11 cellular contexts compared by ENCODE assay signal in the genomic region with DNA sequence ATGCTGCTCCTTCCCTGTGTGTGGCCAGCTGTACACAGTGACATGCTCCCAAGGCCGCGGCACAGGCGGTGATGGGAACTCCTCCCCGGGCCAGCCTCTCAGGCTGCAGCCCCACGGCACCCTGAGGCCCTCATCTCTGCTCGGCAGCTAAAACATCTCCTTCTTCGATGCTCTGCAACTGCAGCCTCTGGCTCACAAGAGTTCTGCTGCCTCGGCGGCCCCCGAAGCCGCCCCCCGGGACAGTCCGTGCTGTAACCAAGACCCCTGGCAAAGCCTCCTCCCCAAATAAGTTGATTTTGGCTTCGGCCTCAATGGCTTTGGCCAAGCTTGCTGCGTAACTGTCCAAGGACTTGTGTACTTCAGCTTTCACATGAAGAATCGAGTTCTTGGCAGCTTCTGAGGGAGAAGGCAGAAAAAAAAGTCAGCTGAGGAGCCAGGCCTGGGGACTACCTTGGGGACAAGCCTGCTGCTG.
A peak's percentile ranks its signal among the peaks of the same experiment; 100 is the strongest.
DNase-seq lines count a peak whose midpoint lies in the region; TF ChIP-seq lines count a peak whose summit lies in the region.
"Had no signal": no experiment of that assay in that cellular context is flagged by ENCODE, and none has a peak within 500 bp of the region (broad histone marks: within the 10 kb centered on the region; RNA-seq: fewer than 3 reads in every experiment).

No MANE protein-coding gene starts in this region.

- DNase-seq in AG10803 (ENCODE audit: low read depth) (peak; percentile 12), putamen (ENCODE audit: low spot score) (peak; percentile 33), NCI-H1105 treated with DMSO at 0.1 percent for 48 hours (lab: John Stamatoyannopoulos, UW) (no peak), NCI-H2081 (lab: John Stamatoyannopoulos, UW) (no peak), kidney glomerular epithelial cell (lab: John Stamatoyannopoulos, UW) (no peak), OCI-M2 (lab: John Stamatoyannopoulos, UW; ENCODE audit: unreplicated experiment) (no peak)
- DNase-seq: NCI-H146 had no signal

- TF ChIP-seq CTCF in AG10803 (conservative IDR thresholded peaks at IDR 0.05; ENCODE audit: low read length) = no peak

- no peak overlapping the region for H3K4me3 ChIP-seq in AG10803 (ENCODE audit: low read length)
- H3K4me3 ChIP-seq: SJSA1, thyroid gland had no signal

- H3K27ac ChIP-seq in cingulate gyrus (ENCODE audit: low read depth, low read length) = peak overlapping the region; percentile 55
- H3K27ac ChIP-seq in layer of hippocampus (ENCODE audit: low read depth, low read length) = peak overlapping the region; percentile 55
- H3K27ac ChIP-seq: SJSA1 had no signal

- no peaks in the 10 kb centered on the region for H3K27me3 ChIP-seq in layer of hippocampus (ENCODE audit: control insufficient read depth, insufficient read depth, low read length)
- H3K27me3 ChIP-seq: SJSA1, thyroid gland had no signal

Comparison
In these comparisons a context has a peak if more than half of its experiments do, and no peak if none do; other contexts are left out.
1. DNase-seq: peak in AG10803 (single experiment) and putamen (single experiment); none in NCI-H1105 treated with DMSO at 0.1 percent for 48 hours (single experiment), NCI-H2081 (0 of 2), kidney glomerular epithelial cell (single experiment) and OCI-M2 (single experiment).